Comparison of ENCODE assay signal across 8 cellular contexts in genomic region chr1:156129687-156130577, GRCh38. TPM values are rescaled to one million over a fixed set of nuclear protein-coding genes. Genes with fewer than 3 reads are reported as not detected.
A peak's percentile ranks its signal among the peaks of the same experiment; 100 is the strongest.
DNase-seq lines count a peak whose midpoint lies in the region; ATAC-seq and TF ChIP-seq lines count a peak whose summit lies in the region.

No MANE protein-coding gene starts in this region.

- H2AFZ ChIP-seq in ACC112 (ENCODE audit: low read length, unreplicated experiment) = no peak overlapping the region

- H3K27me3 ChIP-seq in ACC112 (ENCODE audit: insufficient read depth, low read length) (no peaks in the 10 kb centered on the region), colonic mucosa (no peaks in the 10 kb centered on the region)

- peak overlapping the region; percentile 58 to 60 for H3K9ac ChIP-seq in colonic mucosa (ENCODE audit: low read depth in 2 of 2, low read length in 2 of 2)

- peak; percentile 74 for DNase-seq in GM20000 (ENCODE audit: low spot score)
- DNase-seq in NCI-H2227 (lab: John Stamatoyannopoulos, UW; ENCODE audit: unreplicated experiment) = peak; percentile 86
- DNase-seq in activated CD4-positive, alpha-beta T cell treated with anti-CD3 and anti-CD28 coated beads for 36 hours = peak; percentile 89
- peak; percentile 90 for DNase-seq in colonic mucosa
- peak; percentile 71 for DNase-seq in left lobe of liver (ENCODE audit: low spot score)
- DNase-seq in stimulated activated CD4-positive, alpha-beta T cell treated with anti-CD3 and anti-CD28 coated beads, Interleukin-1b, Interleukin-23, amount 100 ng/mL, for 48 hours = peak; percentile 83

- H3K27ac Mint-ChIP-seq in activated CD4-positive, alpha-beta T cell treated with anti-CD3 and anti-CD28 coated beads for 36 hours = peak overlapping the region; percentile 49

- H3K36me3 Mint-ChIP-seq in activated CD4-positive, alpha-beta T cell treated with anti-CD3 and anti-CD28 coated beads for 36 hours (ENCODE audit: low read depth) = peaks cover 29% of the 10 kb centered on the region

- POLR2A ChIA-PET in activated CD4-positive, alpha-beta T cell treated with anti-CD3 and anti-CD28 coated beads for 36 hours (lab: Charles Lee) = interaction anchor here (0.6 to 4.6 kb wide), 5 partner anchors 12 to 387 kb away, joined by 3 to 103 read pairs (median 5); no protein-coding TSS in a partner anchor

- H3K27ac ChIP-seq in ACC112 (ENCODE audit: low read depth, low read length) = peak overlapping the region; percentile 99
- peak overlapping the region; percentile 94 for H3K27ac ChIP-seq in colonic mucosa

- no peak overlapping the region for H3K4me3 Mint-ChIP-seq in activated CD4-positive, alpha-beta T cell treated with anti-CD3 and anti-CD28 coated beads for 36 hours

- ATAC-seq in activated CD4-positive, alpha-beta T cell treated with anti-CD3 and anti-CD28 coated beads for 36 hours = peak; percentile 27
- ATAC-seq in left lobe of liver (peak; percentile 85), HG03460 (IDR thresholded peaks at IDR 0.05; ENCODE audit: unreplicated experiment) (no peak)

- TF ChIP-seq CTCF in GM20000 (IDR thresholded peaks at IDR 0.05; ENCODE audit: extremely low read depth, missing control alignments) (peak; percentile 96), colonic mucosa (IDR thresholded peaks at IDR 0.05) (peak; percentile 91)

- H3K9me3 ChIP-seq in colonic mucosa = no peaks in the 10 kb centered on the region

- peaks cover 53% of the 10 kb centered on the region for H3K4me1 ChIP-seq in ACC112 (ENCODE audit: control insufficient read depth, insufficient read depth, low read length, unreplicated experiment)
- H3K4me1 ChIP-seq in colonic mucosa = peaks cover 40% of the 10 kb centered on the region

- H3K4me3 ChIP-seq in ACC112 (ENCODE audit: low read depth, low read length) = peak overlapping the region; percentile 57
- H3K4me3 ChIP-seq in colonic mucosa = no peak overlapping the region

- H3K4me1 Mint-ChIP-seq in activated CD4-positive, alpha-beta T cell treated with anti-CD3 and anti-CD28 coated beads for 36 hours = peaks cover 55% of the 10 kb centered on the region

- intact Hi-C loops in activated CD4-positive, alpha-beta T cell treated with anti-CD3 and anti-CD28 coated beads for 36 hours (cut with DNase I, micrococcal nuclease) = loop anchor here (1.0 kb wide), 2 partner anchors 34 to 40 kb away; no protein-coding TSS in a partner anchor
- intact Hi-C loops in colonic mucosa (cut with DNase I) = loop anchor here (2.0 kb wide), 1 partner anchor 33 kb away; no protein-coding TSS in a partner anchor

- H3K9me3 Mint-ChIP-seq in activated CD4-positive, alpha-beta T cell treated with anti-CD3 and anti-CD28 coated beads for 36 hours (ENCODE audit: low read depth) = no peaks in the 10 kb centered on the region

- peaks cover 19% of the 10 kb centered on the region for H3K36me3 ChIP-seq in ACC112 (ENCODE audit: insufficient read depth, low read length)
- H3K36me3 ChIP-seq in colonic mucosa = peaks cover 32% of the 10 kb centered on the region

- no peaks in the 10 kb centered on the region for H3K27me3 Mint-ChIP-seq in activated CD4-positive, alpha-beta T cell treated with anti-CD3 and anti-CD28 coated beads for 36 hours

- CTCF ChIA-PET in activated CD4-positive, alpha-beta T cell treated with anti-CD3 and anti-CD28 coated beads for 36 hours (lab: Charles Lee) = interaction anchor here (0.6 to 29.1 kb wide), 20 partner anchors 11 to 374 kb away, joined by 3 to 929 read pairs (median 4); partner anchors contain the start of genes LMNA, MEX3A and PMF1

- H3K79me2 ChIP-seq in ACC112 (ENCODE audit: control insufficient read depth, insufficient read depth, low read length, unreplicated experiment) = peaks cover 62% of the 10 kb centered on the region

RNA-seq across cellular contexts. Expression of gene LMNA, which starts 15.4 kb away (rescaled TPM):
- total RNA-seq in activated CD4-positive, alpha-beta T cell treated with anti-CD3 and anti-CD28 coated beads for 36 hours = 100 to 1,000 TPM; 184 to 218 TPM
- total RNA-seq in colonic mucosa (100 to 1,000 TPM; 414 to 610 TPM), left lobe of liver (120 TPM)

RNA-seq across cellular contexts. Expression of gene SEMA4A, which starts 23.5 kb away (rescaled TPM):
- total RNA-seq in activated CD4-positive, alpha-beta T cell treated with anti-CD3 and anti-CD28 coated beads for 36 hours = 10 to 100 TPM; 53.3 to 64.5 TPM
- 1 to 10 TPM; 4.5 to 5.6 TPM for total RNA-seq in colonic mucosa
- total RNA-seq in left lobe of liver = 0.88 TPM

RNA-seq across cellular contexts. Expression of gene MEX3A, which starts 47.7 kb away (rescaled TPM):
- total RNA-seq in activated CD4-positive, alpha-beta T cell treated with anti-CD3 and anti-CD28 coated beads for 36 hours = under 1 TPM; 0.48 to 0.79 TPM
- total RNA-seq in colonic mucosa (1 to 10 TPM; 1.6 to 3.7 TPM), left lobe of liver (1.1 TPM)

Comparison
In these comparisons a context has a peak if more than half of its experiments do, and no peak if none do; other contexts are left out.
1. RNA of gene SEMA4A, which starts 23.5 kb away (total RNA-seq): 53.3 to 64.5 TPM in activated CD4-positive, alpha-beta T cell treated with anti-CD3 and anti-CD28 coated beads for 36 hours; 4.5 to 5.6 TPM in colonic mucosa and 0.88 TPM in left lobe of liver (single experiment); every median in the first group is over 4 times any median in the second.
2. Peak in every context shown above with its lines, with median percentiles within 50 percentile points of each other: DNase-seq.